14 cellular contexts compared by ENCODE assay signal in genomic region chr15:66692391-66692790, GRCh38. TPM values are rescaled to one million over a fixed set of nuclear protein-coding genes. Genes with fewer than 3 reads are reported as not detected.
DNase-seq lines count a peak whose midpoint lies in the region; ATAC-seq and TF ChIP-seq lines count a peak whose summit lies in the region.
"Had no signal": no experiment of that assay in that cellular context is flagged by ENCODE, and none has a peak within 500 bp of the region (broad histone marks: within the 10 kb centered on the region; RNA-seq: fewer than 3 reads in every experiment).

No MANE protein-coding gene starts in this region.

- CTCF ChIA-PET in activated naive CD4-positive, alpha-beta T cell treated with anti-CD3 and anti-CD28 coated beads, Interleukin-2, amount 10 ng/mL, durations not matched to agents 7 days and 5 days (lab: Charles Lee), result interaction anchor here (2.8 kb wide), 1 partner anchor 74 kb away, joined by 8 read pairs; no protein-coding TSS in a partner anchor

- no peaks in the 10 kb centered on the region for H3K36me3 ChIP-seq in trophoblast cell (ENCODE audit: control insufficient read depth in 1 of 2, insufficient read depth in 2 of 2, low read length in 2 of 2)
- no peaks in the 10 kb centered on the region for H3K36me3 ChIP-seq in testis (ENCODE audit: low read depth, missing control alignments)
- no peaks in the 10 kb centered on the region for H3K36me3 ChIP-seq in esophagus squamous epithelium
- H3K36me3 ChIP-seq: left lung, vagina had no signal

- peaks cover 2% of the 10 kb centered on the region for H3K9me3 Mint-ChIP-seq in activated naive CD4-positive, alpha-beta T cell treated with anti-CD3 and anti-CD28 coated beads, Interleukin-2, amount 10 ng/mL, durations not matched to agents 7 days and 5 days
- no peaks in the 10 kb centered on the region for H3K9me3 Mint-ChIP-seq in T-helper 2 cell treated with Interferon-gamma antibody and Interleukin-4, amounts not matched to agents 5 μg/mL and 100 μg/mL, for 36 hours
- H3K9me3 Mint-ChIP-seq: natural killer cell treated with Interleukin-12 subunit alpha and Interleukin-12 subunit beta and Interleukin-15 and Interleukin-18, amount 100 ng/mL, for 72 hours; stimulated activated naive CD8-positive, alpha-beta T cell treated with anti-CD3 and anti-CD28 coated beads, Interleukin-15, Interleukin-2, amounts not matched to agents 100 ng/mL and 50 ng/mL, for 24 hours had no signal

- H2AFZ ChIP-seq in trophoblast cell (ENCODE audit: insufficient read depth, low read length, poor library complexity), result no peak overlapping the region

- H3K14ac ChIP-seq in trophoblast cell (ENCODE audit: low read length), result peak overlapping the region; percentile 73

- no peak overlapping the region for H3K4ac ChIP-seq in trophoblast cell (ENCODE audit: low read depth, low read length)

- TF ChIP-seq CTCF in testis (IDR thresholded peaks at IDR 0.05) (no peak), esophagus squamous epithelium (IDR thresholded peaks at IDR 0.05) (no peak)

- no peak overlapping the region for H3K4me3 ChIP-seq in right cardiac atrium (ENCODE audit: low read length)
- no peak overlapping the region for H3K4me3 ChIP-seq in trophoblast cell (ENCODE audit: low read depth, low read length)
- no peak overlapping the region for H3K4me3 ChIP-seq in testis
- no peak overlapping the region for H3K4me3 ChIP-seq in esophagus squamous epithelium
- H3K4me3 ChIP-seq: A549, left lung, vagina had no signal

- H3K27ac ChIP-seq in right cardiac atrium (ENCODE audit: low read length) (peak overlapping the region; percentile 18), trophoblast cell (ENCODE audit: low read depth, low read length) (no peak overlapping the region), testis (no peak overlapping the region), esophagus squamous epithelium (no peak overlapping the region)
- H3K27ac ChIP-seq: A549, vagina had no signal

- H3K9me3 ChIP-seq in right cardiac atrium (ENCODE audit: control insufficient read depth, low read length) (no peaks in the 10 kb centered on the region), trophoblast cell (ENCODE audit: insufficient read depth, low read depth, low read length) (no peaks in the 10 kb centered on the region), testis (no peaks in the 10 kb centered on the region), esophagus squamous epithelium (no peaks in the 10 kb centered on the region)
- H3K9me3 ChIP-seq: A549, left lung, vagina had no signal

- H3K4me1 ChIP-seq in right cardiac atrium (ENCODE audit: control insufficient read depth, insufficient read depth, low read length), result no peaks in the 10 kb centered on the region
- peaks cover 4 to 6% of the 10 kb centered on the region in 2 experiments for H3K4me1 ChIP-seq in trophoblast cell (ENCODE audit: control insufficient read depth in 1 of 2, insufficient read depth in 2 of 2, low read length in 2 of 2)
- H3K4me1 ChIP-seq in testis, result no peaks in the 10 kb centered on the region
- H3K4me1 ChIP-seq in esophagus squamous epithelium, result no peaks in the 10 kb centered on the region
- H3K4me1 ChIP-seq: A549, vagina had no signal

- no peak for DNase-seq in activated naive CD4-positive, alpha-beta T cell treated with anti-CD3 and anti-CD28 coated beads, Interleukin-2, amount 10 ng/mL, durations not matched to agents 7 days and 5 days
- DNase-seq in activated naive CD4-positive, alpha-beta T cell treated with Interleukin-2 at 50 U/mL for 16 hours, result no peak
- DNase-seq in T-helper 2 cell treated with Interferon-gamma antibody and Interleukin-4, amounts not matched to agents 5 μg/mL and 100 μg/mL, for 36 hours (ENCODE audit: low spot score), result no peak
- DNase-seq in right cardiac atrium (peak in 1 of 3 donors; percentile 49), trophoblast cell (no peak), GF-D8 (lab: John Stamatoyannopoulos, UW) (no peak), testis (no peak), esophagus squamous epithelium (lab: John Stamatoyannopoulos, UW) (no peak)
- DNase-seq: left lung, NCI-H1436 had no signal

- H2BK5ac ChIP-seq in trophoblast cell (ENCODE audit: low read depth, low read length, poor library complexity), result peak overlapping the region; percentile 47

- no peak overlapping the region for H3K4me2 ChIP-seq in trophoblast cell (ENCODE audit: low read length)
- H3K4me2 ChIP-seq: A549 had no signal

- peak overlapping the region; percentile 62 for H3K27ac Mint-ChIP-seq in activated naive CD4-positive, alpha-beta T cell treated with anti-CD3 and anti-CD28 coated beads, Interleukin-2, amount 10 ng/mL, durations not matched to agents 7 days and 5 days
- peak overlapping the region; percentile 41 for H3K27ac Mint-ChIP-seq in T-helper 2 cell treated with Interferon-gamma antibody and Interleukin-4, amounts not matched to agents 5 μg/mL and 100 μg/mL, for 36 hours
- H3K27ac Mint-ChIP-seq: natural killer cell treated with Interleukin-12 subunit alpha and Interleukin-12 subunit beta and Interleukin-15 and Interleukin-18, amount 100 ng/mL, for 72 hours had no signal

- 49% methylated on average over 3 of the region's 3 CpGs for WGBS in right cardiac atrium
- WGBS in trophoblast cell (ENCODE audit: extremely low coverage, insufficient coverage, insufficient read length), result no CpG with 5 or more reads among the region's 3 CpGs
- 61 to 72% methylated on average over 3 of the region's 3 CpGs for WGBS in testis, 2 donors
- WGBS in esophagus squamous epithelium, 2 donors, result 70 to 75% methylated on average over 2 to 3 of the region's 3 CpGs

- H3K23ac ChIP-seq in trophoblast cell (ENCODE audit: low read length), result no peak overlapping the region

- peak; percentile 35 to 62 for ATAC-seq in right cardiac atrium
- ATAC-seq: A549; left lung; natural killer cell treated with Interleukin-12 subunit alpha and Interleukin-12 subunit beta and Interleukin-15 and Interleukin-18, amount 100 ng/mL, for 72 hours had no signal

- no peak for TF ChIP-seq POLR2A in testis (IDR thresholded peaks at IDR 0.05)
- no peak for TF ChIP-seq POLR2A in esophagus squamous epithelium (IDR thresholded peaks at IDR 0.05)

- H3K4me1 Mint-ChIP-seq in activated naive CD4-positive, alpha-beta T cell treated with anti-CD3 and anti-CD28 coated beads, Interleukin-2, amount 10 ng/mL, durations not matched to agents 7 days and 5 days, result peaks cover 30% of the 10 kb centered on the region
- peaks cover 20% of the 10 kb centered on the region for H3K4me1 Mint-ChIP-seq in T-helper 2 cell treated with Interferon-gamma antibody and Interleukin-4, amounts not matched to agents 5 μg/mL and 100 μg/mL, for 36 hours (ENCODE audit: low read depth)

- H2AK5ac ChIP-seq in trophoblast cell (ENCODE audit: low read length), result no peak overlapping the region

- H3K27me3 ChIP-seq in right cardiac atrium (ENCODE audit: control insufficient read depth, insufficient read depth), result no peaks in the 10 kb centered on the region
- no peaks in the 10 kb centered on the region for H3K27me3 ChIP-seq in trophoblast cell (ENCODE audit: insufficient read depth, low read length)
- H3K27me3 ChIP-seq in testis, result no peaks in the 10 kb centered on the region
- H3K27me3 ChIP-seq in esophagus squamous epithelium, result no peaks in the 10 kb centered on the region
- H3K27me3 ChIP-seq: left lung, vagina had no signal

- no peaks in the 10 kb centered on the region for H3K79me2 ChIP-seq in trophoblast cell (ENCODE audit: control insufficient read depth, insufficient read depth, low read length, poor library complexity)

- no peak overlapping the region for H3K18ac ChIP-seq in trophoblast cell (ENCODE audit: low read length)

- H2BK120ac ChIP-seq in trophoblast cell (ENCODE audit: insufficient read depth, low read length, poor library complexity), result peak overlapping the region; percentile 56

- intact Hi-C loops in right cardiac atrium (cut with DNase I) (no loop called here), testis (cut with DNase I; ENCODE audit: low total_unique reads) (no loop called here), esophagus squamous epithelium (cut with DNase I) (no loop called here)

- peaks cover 4% of the 10 kb centered on the region for H3K36me3 Mint-ChIP-seq in activated naive CD4-positive, alpha-beta T cell treated with anti-CD3 and anti-CD28 coated beads, Interleukin-2, amount 10 ng/mL, durations not matched to agents 7 days and 5 days
- H3K36me3 Mint-ChIP-seq in T-helper 2 cell treated with Interferon-gamma antibody and Interleukin-4, amounts not matched to agents 5 μg/mL and 100 μg/mL, for 36 hours (ENCODE audit: low read depth), result no peaks in the 10 kb centered on the region
- H3K36me3 Mint-ChIP-seq: natural killer cell treated with Interleukin-12 subunit alpha and Interleukin-12 subunit beta and Interleukin-15 and Interleukin-18, amount 100 ng/mL, for 72 hours had no signal

- no peak overlapping the region for H3K4me3 Mint-ChIP-seq in activated naive CD4-positive, alpha-beta T cell treated with anti-CD3 and anti-CD28 coated beads, Interleukin-2, amount 10 ng/mL, durations not matched to agents 7 days and 5 days
- no peak overlapping the region for H3K4me3 Mint-ChIP-seq in T-helper 2 cell treated with Interferon-gamma antibody and Interleukin-4, amounts not matched to agents 5 μg/mL and 100 μg/mL, for 36 hours
- H3K4me3 Mint-ChIP-seq: natural killer cell treated with Interleukin-12 subunit alpha and Interleukin-12 subunit beta and Interleukin-15 and Interleukin-18, amount 100 ng/mL, for 72 hours; stimulated activated naive CD8-positive, alpha-beta T cell treated with anti-CD3 and anti-CD28 coated beads, Interleukin-15, Interleukin-2, amounts not matched to agents 100 ng/mL and 50 ng/mL, for 24 hours had no signal

- peak overlapping the region; percentile 97 for H2BK12ac ChIP-seq in trophoblast cell (ENCODE audit: low read length)

- H4K91ac ChIP-seq in trophoblast cell (ENCODE audit: low read depth, low read length), result peak overlapping the region; percentile 64

- H4K8ac ChIP-seq in trophoblast cell (ENCODE audit: low read depth, low read length), result no peak overlapping the region

- H3K27me3 Mint-ChIP-seq in activated naive CD4-positive, alpha-beta T cell treated with anti-CD3 and anti-CD28 coated beads, Interleukin-2, amount 10 ng/mL, durations not matched to agents 7 days and 5 days, result no peaks in the 10 kb centered on the region
- no peaks in the 10 kb centered on the region for H3K27me3 Mint-ChIP-seq in T-helper 2 cell treated with Interferon-gamma antibody and Interleukin-4, amounts not matched to agents 5 μg/mL and 100 μg/mL, for 36 hours (ENCODE audit: low read depth)
- H3K27me3 Mint-ChIP-seq: natural killer cell treated with Interleukin-12 subunit alpha and Interleukin-12 subunit beta and Interleukin-15 and Interleukin-18, amount 100 ng/mL, for 72 hours; stimulated activated naive CD8-positive, alpha-beta T cell treated with anti-CD3 and anti-CD28 coated beads, Interleukin-15, Interleukin-2, amounts not matched to agents 100 ng/mL and 50 ng/mL, for 24 hours had no signal

- peaks cover 5% of the 10 kb centered on the region for H3K79me1 ChIP-seq in trophoblast cell (ENCODE audit: low read length)

- H3K9ac ChIP-seq in trophoblast cell (ENCODE audit: low read length), result no peak overlapping the region

- H4K12ac ChIP-seq in trophoblast cell (ENCODE audit: low read depth, low read length), result no peak overlapping the region

RNA-seq across cellular contexts. Expression of gene SMAD6, which starts 9.6 kb away (rescaled TPM):
- total RNA-seq in right cardiac atrium (10 to 100 TPM; 54.5 to 68.8 (median 63.2) TPM), testis (10 to 100 TPM; 17.5 to 19.4 TPM), esophagus squamous epithelium (1 to 10 TPM; 1.7 to 6.3 (median 3.8) TPM)
- polyA plus RNA-seq in right cardiac atrium (31.6 TPM), testis (ENCODE audit: insufficient read depth, low read depth, low replicate concordance) (3.2 TPM)
- polyA plus RNA-seq in trophoblast cell (2013), result 29.5 and 30.6 TPM in 2 replicates
